ENCODE assay signal across 26 cellular contexts in the genomic region with DNA sequence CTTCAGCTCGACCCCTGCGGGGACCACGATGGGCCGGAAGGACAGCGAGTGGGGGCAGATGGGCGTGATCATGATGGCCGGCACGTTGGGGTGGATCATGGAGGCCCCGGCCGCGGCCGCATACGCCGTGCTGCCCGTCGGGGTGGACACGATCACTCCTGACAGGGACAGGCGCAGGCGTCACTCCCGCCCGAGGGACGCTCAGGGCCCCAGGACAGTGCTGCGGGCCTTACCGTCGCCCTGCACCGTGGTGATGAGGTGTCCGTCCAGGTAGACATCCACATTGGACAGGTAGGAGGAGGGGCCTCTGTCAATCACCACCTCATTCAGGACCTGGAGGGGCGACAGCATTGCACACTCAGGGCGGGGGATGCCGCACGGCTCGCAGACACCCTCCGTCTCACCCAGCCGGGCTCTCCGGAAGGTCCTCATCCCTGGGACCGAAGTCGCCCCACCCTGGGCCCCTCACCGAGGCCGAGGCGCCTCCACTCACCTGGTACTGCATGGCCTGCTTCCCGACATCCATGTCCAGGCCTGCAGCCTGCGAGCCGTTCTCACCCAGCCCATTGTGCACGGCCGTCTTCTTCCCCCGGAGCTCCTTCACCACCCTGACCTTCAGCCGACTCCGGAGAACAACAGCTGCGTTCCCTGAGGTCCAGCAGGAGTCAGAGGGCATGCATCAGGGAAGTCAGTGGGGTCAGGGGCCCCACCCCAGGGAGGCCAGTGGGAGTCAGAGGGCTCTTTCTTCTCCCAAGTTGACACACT. TPM values are rescaled to one million over a fixed set of nuclear protein-coding genes. Genes with fewer than 3 reads are reported as not detected.
DNase-seq lines count a peak whose midpoint lies in the region; ATAC-seq, FAIRE-seq and TF ChIP-seq lines count a peak whose summit lies in the region.
"Had no signal": no experiment of that assay in that cellular context is flagged by ENCODE, and none has a peak within 500 bp of the region (broad histone marks: within the 10 kb centered on the region; RNA-seq: fewer than 3 reads in every experiment).

No MANE protein-coding gene starts in this region.

- in situ Hi-C loops in K562 (cut with MboI), result no loop called here

- H3K9me3 ChIP-seq in K562 (replicated peaks; ENCODE audit: control insufficient read depth, insufficient read depth, low read depth, low read length) (no peaks in the 10 kb centered on the region), liver (ENCODE audit: control insufficient read depth in 4 of 4, low read length in 3 of 4) (no peaks in the 10 kb centered on the region)
- H3K9me3 ChIP-seq: BLaER1 treated with 17β-estradiol and CSF1 and Interleukin-3, amounts not matched to agents 10 nM and 100 nM; HAP-1 had no signal

- no peak overlapping the region for H3K27ac ChIP-seq in K562 (ENCODE audit: extremely low read depth, low read depth, low read length)
- H3K27ac ChIP-seq in liver (ENCODE audit: low read depth in 1 of 2, low read length in 2 of 2), result peak overlapping the region; percentile 47 to 55
- H3K27ac ChIP-seq: 22Rv1; BLaER1 treated with 17β-estradiol and CSF1 and Interleukin-3, amounts not matched to agents 10 nM and 100 nM; GM23248; HL-60 had no signal

- TF ChIP-seq POLR2A in K562 (conservative IDR thresholded peaks at IDR 0.05), result no peak

- H3K36me3 ChIP-seq in K562 (ENCODE audit: control insufficient read depth, insufficient read depth, low read length) (peaks cover 71% of the 10 kb centered on the region), liver (ENCODE audit: control insufficient read depth in 4 of 4, insufficient read depth in 3 of 4, low read depth in 1 of 4, low read length in 3 of 4) (peaks cover 7 to 36% (median 12%) of the 10 kb centered on the region in 4 donors)

- FAIRE-seq in K562 (lab: Jason Lieb, UNC), result no peak
- FAIRE-seq: G401.6, GM19239, RCC 7860 had no signal

- no peaks in the 10 kb centered on the region for H3K27me3 Mint-ChIP-seq in activated naive CD4-positive, alpha-beta T cell treated with anti-CD3 and anti-CD28 coated beads, Interleukin-2, amount 10 ng/mL, durations not matched to agents 7 days and 5 days
- H3K27me3 Mint-ChIP-seq in MCF 10A (ENCODE audit: insufficient read depth, unreplicated experiment), result no peaks in the 10 kb centered on the region
- H3K27me3 Mint-ChIP-seq: IgD-negative memory B cell had no signal

- peak overlapping the region; percentile 37 for H3K27ac Mint-ChIP-seq in activated naive CD4-positive, alpha-beta T cell treated with anti-CD3 and anti-CD28 coated beads, Interleukin-2, amount 10 ng/mL, durations not matched to agents 7 days and 5 days
- H3K27ac Mint-ChIP-seq in activated naive CD4-positive, alpha-beta T cell treated with anti-CD3 and anti-CD28 coated beads, Interleukin-2, amount 50 U/mL, for 72 hours, result no peak overlapping the region
- H3K27ac Mint-ChIP-seq in MCF 10A (ENCODE audit: low read depth, unreplicated experiment), result no peak overlapping the region
- H3K27ac Mint-ChIP-seq: CD8-positive, alpha-beta T cell had no signal

- H3K9ac ChIP-seq in K562 (ENCODE audit: insufficient read depth in 1 of 2, low read depth in 2 of 2, low read length in 2 of 2), result no peak overlapping the region; a peak in 1 of 4 replicates
- H3K9ac ChIP-seq in liver (ENCODE audit: low read depth in 1 of 2, low read length in 2 of 2), result no peak overlapping the region
- H3K9ac ChIP-seq: BLaER1 treated with 17β-estradiol and CSF1 and Interleukin-3, amounts not matched to agents 10 nM and 100 nM; GM23248 had no signal

- no peak overlapping the region for H2AFZ ChIP-seq in K562 (ENCODE audit: low read depth, low read length)
- H2AFZ ChIP-seq: GM23248 had no signal

- TF ChIP-seq RAD21 in K562 (CRISPR knock-in tag; conservative IDR thresholded peaks at IDR 0.05 in 1 of 2, IDR thresholded peaks at IDR 0.05 in 1 of 2) (no peak), liver (IDR thresholded peaks at IDR 0.05) (no peak)

- H3K27me3 ChIP-seq in K562 (ENCODE audit: control insufficient read depth in 2 of 2, insufficient read depth in 2 of 2, low read length in 2 of 2) (no peaks in the 10 kb centered on the region), liver (ENCODE audit: control insufficient read depth in 4 of 4, insufficient read depth in 4 of 4, low read length in 3 of 4) (no peaks in the 10 kb centered on the region)
- H3K27me3 ChIP-seq: BLaER1 treated with 17β-estradiol and CSF1 and Interleukin-3, amounts not matched to agents 10 nM and 100 nM had no signal

- no peak for DNase-seq in activated naive CD4-positive, alpha-beta T cell treated with anti-CD3 and anti-CD28 coated beads, Interleukin-2, amount 10 ng/mL, durations not matched to agents 7 days and 5 days
- no peak for DNase-seq in activated naive CD4-positive, alpha-beta T cell treated with anti-CD3 and anti-CD28 coated beads, Interleukin-2, amount 50 U/mL, for 72 hours (ENCODE audit: low spot score in 2 of 2)
- DNase-seq in K562 (ENCODE audit: extremely low read depth in 1 of 4, low spot score in 3 of 4) (peak in 2 of 4 experiments; percentile 14 to 17), posterior vena cava (ENCODE audit: low spot score) (peak; percentile 78), NAMALWA (ENCODE audit: low spot score) (no peak), MCF 10A (ENCODE audit: unreplicated experiment) (no peak)
- DNase-seq: ACHN; CD8-positive, alpha-beta T cell; GM23248; NCI-H1417; NCI-H1694 treated with DMSO at 0.1 percent for 48 hours; NCI-H2081 treated with DMSO at 0.1 percent for 48 hours; NCI-H2171 treated with DMSO at 0.1 percent for 48 hours; NCI-H524 treated with DMSO at 0.1 percent for 48 hours; NCI-H82; Right ventricle myocardium superior had no signal

- TF ChIP-seq EP300 in K562 (IDR thresholded peaks at IDR 0.05; ENCODE audit: low read length), result no peak

- intact Hi-C loops in K562 (cut with micrococcal nuclease) (no loop called here), posterior vena cava (cut with DNase I) (no loop called here), MCF 10A (cut with micrococcal nuclease) (no loop called here)

- no peak overlapping the region for H3K4me3 Mint-ChIP-seq in activated naive CD4-positive, alpha-beta T cell treated with anti-CD3 and anti-CD28 coated beads, Interleukin-2, amount 10 ng/mL, durations not matched to agents 7 days and 5 days
- no peak overlapping the region for H3K4me3 Mint-ChIP-seq in MCF 10A (ENCODE audit: unreplicated experiment)
- H3K4me3 Mint-ChIP-seq: CD8-positive, alpha-beta T cell; IgD-negative memory B cell had no signal

- peaks cover 13 to 48% of the 10 kb centered on the region in 2 experiments for H3K4me1 ChIP-seq in K562 (replicated peaks in 1 of 2; ENCODE audit: control insufficient read depth in 2 of 2, insufficient read depth in 2 of 2, low read length in 2 of 2)
- H3K4me1 ChIP-seq in liver (ENCODE audit: control insufficient read depth in 4 of 4, insufficient read depth in 4 of 4, low read length in 3 of 4), result peaks cover 7 to 33% (median 18%) of the 10 kb centered on the region in 4 donors
- H3K4me1 ChIP-seq: HAP-1 had no signal

- 0 out of 2 replicates have a peak, but pooled peaks cover 3% of the 10 kb centered on the region for H4K20me1 ChIP-seq in K562 (replicated peaks; ENCODE audit: control insufficient read depth, insufficient read depth, low read length)

- peaks cover 2% of the 10 kb centered on the region for H3K4me1 Mint-ChIP-seq in activated naive CD4-positive, alpha-beta T cell treated with anti-CD3 and anti-CD28 coated beads, Interleukin-2, amount 10 ng/mL, durations not matched to agents 7 days and 5 days
- peaks cover 15% of the 10 kb centered on the region for H3K4me1 Mint-ChIP-seq in MCF 10A (ENCODE audit: insufficient read depth, unreplicated experiment)

- H3K4me2 ChIP-seq in K562 (ENCODE audit: insufficient read depth, low read length), result no peak overlapping the region
- H3K4me2 ChIP-seq: BLaER1 treated with 17β-estradiol and CSF1 and Interleukin-3, amounts not matched to agents 10 nM and 100 nM had no signal

- POLR2A ChIA-PET in K562 (lab: Yijun Ruan, JAX), result no interaction called here
- POLR2A ChIA-PET in MCF 10A (lab: Yijun Ruan, JAX), result interaction anchor here (0.6 kb wide), 1 partner anchor 730 kb away, joined by 3 read pairs; no protein-coding TSS in a partner anchor

- no peak overlapping the region for H3K4me3 ChIP-seq in K562
- H3K4me3 ChIP-seq in liver (ENCODE audit: low read depth in 1 of 3, low read length in 3 of 3), result no peak overlapping the region
- H3K4me3 ChIP-seq: BLaER1 treated with 17β-estradiol and CSF1 and Interleukin-3, amounts not matched to agents 10 nM and 100 nM; GM23248; HAP-1 had no signal

- H3K9me1 ChIP-seq in K562 (ENCODE audit: control insufficient read depth, insufficient read depth, low read length), result peaks cover 4% of the 10 kb centered on the region

- TF ChIP-seq CTCF in K562 (IDR thresholded peaks at IDR 0.05 in 2 of 3, conservative IDR thresholded peaks at IDR 0.05 in 1 of 3; ENCODE audit: insufficient read depth in 2 of 3, low read depth in 1 of 3, low read length in 3 of 3), result no peak
- no peak for TF ChIP-seq CTCF in liver (IDR thresholded peaks at IDR 0.05; ENCODE audit: low read depth, low read length, missing input control)
- no peak for TF ChIP-seq CTCF in MCF 10A (IDR thresholded peaks at IDR 0.05; ENCODE audit: unreplicated experiment)

- H3K79me2 ChIP-seq in K562 (ENCODE audit: control insufficient read depth, insufficient read depth, low read length), result peaks cover 22% of the 10 kb centered on the region

- no peaks in the 10 kb centered on the region for H3K9me3 Mint-ChIP-seq in activated naive CD4-positive, alpha-beta T cell treated with anti-CD3 and anti-CD28 coated beads, Interleukin-2, amount 10 ng/mL, durations not matched to agents 7 days and 5 days
- H3K9me3 Mint-ChIP-seq in activated naive CD4-positive, alpha-beta T cell treated with anti-CD3 and anti-CD28 coated beads, Interleukin-2, amount 50 U/mL, for 72 hours, result no peaks in the 10 kb centered on the region
- H3K9me3 Mint-ChIP-seq in MCF 10A (ENCODE audit: unreplicated experiment), result no peaks in the 10 kb centered on the region
- H3K9me3 Mint-ChIP-seq: CD8-positive, alpha-beta T cell; IgD-negative memory B cell had no signal

- peaks cover 10% of the 10 kb centered on the region for H3K36me3 Mint-ChIP-seq in activated naive CD4-positive, alpha-beta T cell treated with anti-CD3 and anti-CD28 coated beads, Interleukin-2, amount 10 ng/mL, durations not matched to agents 7 days and 5 days
- H3K36me3 Mint-ChIP-seq in activated naive CD4-positive, alpha-beta T cell treated with anti-CD3 and anti-CD28 coated beads, Interleukin-2, amount 50 U/mL, for 72 hours, result no peaks in the 10 kb centered on the region
- peaks cover 65% of the 10 kb centered on the region for H3K36me3 Mint-ChIP-seq in MCF 10A (ENCODE audit: insufficient read depth, unreplicated experiment)
- H3K36me3 Mint-ChIP-seq: IgD-negative memory B cell had no signal

- no TSS peak for BruUV-seq in K562 (replicated peaks; lab: Mats Ljungman, UMichigan)
- BruUV-seq in MCF 10A (replicated peaks; lab: Mats Ljungman, UMichigan), result no TSS peak

- CTCF ChIA-PET in activated naive CD4-positive, alpha-beta T cell treated with anti-CD3 and anti-CD28 coated beads, Interleukin-2, amount 10 ng/mL, durations not matched to agents 7 days and 5 days (lab: Charles Lee), result no interaction called here
- CTCF ChIA-PET in K562 (lab: Yijun Ruan, JAX; ENCODE audit: low intra/inter-chr PET ratio) (no interaction called here), MCF 10A (lab: Yijun Ruan, JAX) (no interaction called here)

- ATAC-seq in activated naive CD4-positive, alpha-beta T cell treated with anti-CD3 and anti-CD28 coated beads, Interleukin-2, amount 50 U/mL, for 72 hours, result no peak
- ATAC-seq in K562, result no peak
- no peak for ATAC-seq in HG03159 (IDR thresholded peaks at IDR 0.05; ENCODE audit: unreplicated experiment)
- ATAC-seq: CD8-positive, alpha-beta T cell had no signal

- 97% methylated on average over 39 of the region's 49 CpGs for WGBS in K562 (ENCODE audit: insufficient coverage, low coverage, missing lambda C conversion rate)
- 92% methylated on average over 49 of the region's 49 CpGs for WGBS in liver

RNA-seq across cellular contexts. Expression of a gene that starts 24.0 kb away (rescaled TPM):
- total RNA-seq in activated naive CD4-positive, alpha-beta T cell treated with anti-CD3 and anti-CD28 coated beads, Interleukin-2, amount 50 U/mL, for 72 hours, result 10 to 100 TPM; 64.7 to 67.6 TPM
- 266 and 574 TPM in 2 replicates for total RNA-seq in K562 (2011; cell fraction: chromatin; rRNA removed; ENCODE audit: low replicate concordance)
- total RNA-seq in K562 (2011; cell fraction: nucleolus; rRNA removed), result 372 and 388 TPM in 2 replicates
- total RNA-seq in K562 (2011; cell fraction: nucleoplasm; rRNA removed), result 193 and 246 TPM in 2 replicates
- total RNA-seq in K562 (2014; rRNA removed) (116 and 133 TPM in 2 replicates), K562 (2014; rRNA removed; fragmentation: Illumina TruSeq; extraction: Trizol) (35.7 and 46.1 TPM in 2 replicates), K562 (2015; rRNA removed; fragmentation: Illumina TruSeq; extraction: Trizol) (63.0 and 66.6 TPM in 2 replicates), K562 (2021) (131 and 135 TPM in 2 replicates), liver (100 to 1,000 TPM in 1 of 2 donors, 10 to 100 TPM in 1; 39.2 to 105 TPM), posterior vena cava (10 to 100 TPM; 60.0 to 63.5 TPM), MCF 10A (2022) (106 and 107 TPM in 2 replicates)
- polyA plus RNA-seq in K562 (2011; rRNA removed) (99.6 and 121 TPM in 2 replicates), K562 (2014; fragmentation: Illumina TruSeq; extraction: Trizol) (75.1 and 81.2 TPM in 2 replicates), K562 (2014; fragmentation: Nextera tagmentation; extraction: Ambion mirVana) (1 to 10 TPM; 1.5 to 2.1 TPM), K562 (2014; rRNA removed) (131 and 149 TPM in 2 replicates), liver (10 to 100 TPM; 77.9 to 89.4 TPM)
- 62.8 and 91.9 TPM in 2 replicates for polyA plus RNA-seq in K562 (2011; cell fraction: cytosol; rRNA removed)
- 448 and 488 TPM in 2 replicates for polyA plus RNA-seq in K562 (2011; cell fraction: nucleus; rRNA removed)
- 76.9 and 85.6 TPM in 2 replicates for polyA plus RNA-seq in K562 (2012)
- 23.4 and 41.8 TPM in 2 replicates for polyA minus RNA-seq in K562 (2011; rRNA and poly(A)+ RNA removed)
- 54.8 and 55.2 TPM in 2 replicates for polyA minus RNA-seq in K562 (2011; cell fraction: cytosol; rRNA and poly(A)+ RNA removed)
- polyA minus RNA-seq in K562 (2011; cell fraction: nucleus; rRNA and poly(A)+ RNA removed), result 94.5 and 123 TPM in 2 replicates

RNA-seq across cellular contexts. Expression of a gene that starts 30.1 kb away (rescaled TPM):
- total RNA-seq in activated naive CD4-positive, alpha-beta T cell treated with anti-CD3 and anti-CD28 coated beads, Interleukin-2, amount 50 U/mL, for 72 hours, result 100 to 1,000 TPM in 1 of 2 donors, 10 to 100 TPM in 1; 63.0 to 108 TPM
- total RNA-seq in K562 (2011; cell fraction: chromatin; rRNA removed; ENCODE audit: low replicate concordance), result 123 and 215 TPM in 2 replicates
- 128 and 164 TPM in 2 replicates for total RNA-seq in K562 (2011; cell fraction: nucleolus; rRNA removed)
- total RNA-seq in K562 (2011; cell fraction: nucleoplasm; rRNA removed), result 71.6 and 88.8 TPM in 2 replicates
- total RNA-seq in K562 (2014; rRNA removed) (44.4 and 48.8 TPM in 2 replicates), K562 (2014; rRNA removed; fragmentation: Illumina TruSeq; extraction: Trizol) (15.2 and 18.4 TPM in 2 replicates), K562 (2015; rRNA removed; fragmentation: Illumina TruSeq; extraction: Trizol) (33.6 and 43.9 TPM in 2 replicates), K562 (2021) (58.5 and 71.0 TPM in 2 replicates), liver (10 to 100 TPM; 13.8 to 17.0 TPM), posterior vena cava (10 to 100 TPM; 29.2 to 37.7 TPM), MCF 10A (2022) (43.8 and 54.0 TPM in 2 replicates)
- polyA plus RNA-seq in K562 (2011; rRNA removed) (13.0 and 17.4 TPM in 2 replicates), K562 (2014; fragmentation: Illumina TruSeq; extraction: Trizol) (49.8 and 53.1 TPM in 2 replicates), K562 (2014; fragmentation: Nextera tagmentation; extraction: Ambion mirVana) (1 to 10 TPM; 4.5 to 8.4 TPM), K562 (2014; rRNA removed) (49.5 and 67.0 TPM in 2 replicates), liver (10 to 100 TPM; 13.7 to 14.1 TPM)
- polyA plus RNA-seq in K562 (2011; cell fraction: cytosol; rRNA removed), result 10.4 and 24.1 TPM in 2 replicates
- polyA plus RNA-seq in K562 (2011; cell fraction: nucleus; rRNA removed), result 167 and 314 TPM in 2 replicates
- polyA plus RNA-seq in K562 (2012), result 54.0 and 63.7 TPM in 2 replicates
- polyA minus RNA-seq in K562 (2011; rRNA and poly(A)+ RNA removed), result 8.1 and 9.7 TPM in 2 replicates
- polyA minus RNA-seq in K562 (2011; cell fraction: cytosol; rRNA and poly(A)+ RNA removed), result 143 and 147 TPM in 2 replicates
- polyA minus RNA-seq in K562 (2011; cell fraction: nucleus; rRNA and poly(A)+ RNA removed), result 39.7 and 41.0 TPM in 2 replicates
